Comparison of ENCODE assay signal across 2 cellular contexts in genomic region chr9:32382582-32383320, GRCh38.
TF ChIP-seq lines count a peak whose summit lies in the region.

No MANE protein-coding gene starts in this region.

TF ChIP-seq in IMR-90, 13 proteins besides CTCF, POLR2A, EP300 and RAD21:
- no peak for TF ChIP-seq CEBPB (IDR thresholded peaks at IDR 0.05; ENCODE audit: low read depth, low read length)
- TF ChIP-seq, protein P1, sequence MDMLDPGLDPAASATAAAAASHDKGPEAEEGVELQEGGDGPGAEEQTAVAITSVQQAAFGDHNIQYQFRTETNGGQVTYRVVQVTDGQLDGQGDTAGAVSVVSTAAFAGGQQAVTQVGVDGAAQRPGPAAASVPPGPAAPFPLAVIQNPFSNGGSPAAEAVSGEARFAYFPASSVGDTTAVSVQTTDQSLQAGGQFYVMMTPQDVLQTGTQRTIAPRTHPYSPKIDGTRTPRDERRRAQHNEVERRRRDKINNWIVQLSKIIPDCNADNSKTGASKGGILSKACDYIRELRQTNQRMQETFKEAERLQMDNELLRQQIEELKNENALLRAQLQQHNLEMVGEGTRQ (IDR thresholded peaks at IDR 0.05; ENCODE audit: low read depth, low read length), result no peak
- no peak for TF ChIP-seq ELK1 (IDR thresholded peaks at IDR 0.05; ENCODE audit: borderline replicate concordance, low read depth, low read length)
- TF ChIP-seq NFE2L2 (IDR thresholded peaks at IDR 0.05; ENCODE audit: low read depth, low read length), result no peak
- TF ChIP-seq CHD1 (IDR thresholded peaks at IDR 0.05; ENCODE audit: low read depth, low read length), result no peak

TF ChIP-seq in GM12878, 131 proteins besides CTCF, POLR2A, EP300 and RAD21:
- TF ChIP-seq RCOR1 (conservative IDR thresholded peaks at IDR 0.05; ENCODE audit: low read depth, low read length) (no peak), HDGF (IDR thresholded peaks at IDR 0.05) (no peak), IKZF1 (conservative IDR thresholded peaks at IDR 0.05) (no peak), NR2C2 (IDR thresholded peaks at IDR 0.05; ENCODE audit: borderline replicate concordance, control insufficient read depth, insufficient read length, low read depth) (no peak), IRF3 (IDR thresholded peaks at IDR 0.05) (no peak), LARP7 (IDR thresholded peaks at IDR 0.05) (no peak), BCL11A (IDR thresholded peaks at IDR 0.05; ENCODE audit: low read depth, low read length) (no peak), ZNF207 (IDR thresholded peaks at IDR 0.05; ENCODE audit: borderline replicate concordance) (no peak), ATF7 (IDR thresholded peaks at IDR 0.05; ENCODE audit: low read depth) (no peak)
- TF ChIP-seq, protein P2, sequence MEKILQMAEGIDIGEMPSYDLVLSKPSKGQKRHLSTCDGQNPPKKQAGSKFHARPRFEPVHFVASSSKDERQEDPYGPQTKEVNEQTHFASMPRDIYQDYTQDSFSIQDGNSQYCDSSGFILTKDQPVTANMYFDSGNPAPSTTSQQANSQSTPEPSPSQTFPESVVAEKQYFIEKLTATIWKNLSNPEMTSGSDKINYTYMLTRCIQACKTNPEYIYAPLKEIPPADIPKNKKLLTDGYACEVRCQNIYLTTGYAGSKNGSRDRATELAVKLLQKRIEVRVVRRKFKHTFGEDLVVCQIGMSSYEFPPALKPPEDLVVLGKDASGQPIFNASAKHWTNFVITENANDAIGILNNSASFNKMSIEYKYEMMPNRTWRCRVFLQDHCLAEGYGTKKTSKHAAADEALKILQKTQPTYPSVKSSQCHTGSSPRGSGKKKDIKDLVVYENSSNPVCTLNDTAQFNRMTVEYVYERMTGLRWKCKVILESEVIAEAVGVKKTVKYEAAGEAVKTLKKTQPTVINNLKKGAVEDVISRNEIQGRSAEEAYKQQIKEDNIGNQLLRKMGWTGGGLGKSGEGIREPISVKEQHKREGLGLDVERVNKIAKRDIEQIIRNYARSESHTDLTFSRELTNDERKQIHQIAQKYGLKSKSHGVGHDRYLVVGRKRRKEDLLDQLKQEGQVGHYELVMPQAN (conservative IDR thresholded peaks at IDR 0.05), result no peak
- TF ChIP-seq, protein P3, sequence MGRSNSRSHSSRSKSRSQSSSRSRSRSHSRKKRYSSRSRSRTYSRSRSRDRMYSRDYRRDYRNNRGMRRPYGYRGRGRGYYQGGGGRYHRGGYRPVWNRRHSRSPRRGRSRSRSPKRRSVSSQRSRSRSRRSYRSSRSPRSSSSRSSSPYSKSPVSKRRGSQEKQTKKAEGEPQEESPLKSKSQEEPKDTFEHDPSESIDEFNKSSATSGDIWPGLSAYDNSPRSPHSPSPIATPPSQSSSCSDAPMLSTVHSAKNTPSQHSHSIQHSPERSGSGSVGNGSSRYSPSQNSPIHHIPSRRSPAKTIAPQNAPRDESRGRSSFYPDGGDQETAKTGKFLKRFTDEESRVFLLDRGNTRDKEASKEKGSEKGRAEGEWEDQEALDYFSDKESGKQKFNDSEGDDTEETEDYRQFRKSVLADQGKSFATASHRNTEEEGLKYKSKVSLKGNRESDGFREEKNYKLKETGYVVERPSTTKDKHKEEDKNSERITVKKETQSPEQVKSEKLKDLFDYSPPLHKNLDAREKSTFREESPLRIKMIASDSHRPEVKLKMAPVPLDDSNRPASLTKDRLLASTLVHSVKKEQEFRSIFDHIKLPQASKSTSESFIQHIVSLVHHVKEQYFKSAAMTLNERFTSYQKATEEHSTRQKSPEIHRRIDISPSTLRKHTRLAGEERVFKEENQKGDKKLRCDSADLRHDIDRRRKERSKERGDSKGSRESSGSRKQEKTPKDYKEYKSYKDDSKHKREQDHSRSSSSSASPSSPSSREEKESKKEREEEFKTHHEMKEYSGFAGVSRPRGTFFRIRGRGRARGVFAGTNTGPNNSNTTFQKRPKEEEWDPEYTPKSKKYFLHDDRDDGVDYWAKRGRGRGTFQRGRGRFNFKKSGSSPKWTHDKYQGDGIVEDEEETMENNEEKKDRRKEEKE (IDR thresholded peaks at IDR 0.05), result no peak
